Comparison of ENCODE assay signal across 1 cellular context in genomic region chr17:65171753-65172152, GRCh38.
TF ChIP-seq lines count a peak whose summit lies in the region.

No MANE protein-coding gene starts in this region.

TF ChIP-seq in K562, 482 proteins besides CTCF, POLR2A, EP300 and RAD21 (continued from another document):
- TF ChIP-seq ZNF592 (IDR thresholded peaks at IDR 0.05) (0 out of 2 replicates have a peak, but pooled peaks have one; percentile 50), CBFA2T2 (conservative IDR thresholded peaks at IDR 0.05) (peak; percentile 24; the same call in 1 of the 2 replicates), ZNF316 (IDR thresholded peaks at IDR 0.05) (peak; percentile 18; the same call in 1 of the 2 replicates), NCOR1 (IDR thresholded peaks at IDR 0.05) (peak; percentile 32; the same call in 1 of the 2 replicates), CBFA2T3 (IDR thresholded peaks at IDR 0.05) (peak; percentile 61), KDM1A (IDR thresholded peaks at IDR 0.05) (peak in 1 of 2 experiments; percentile 11; a peak in 1 of 4 replicates), MYBL2 (IDR thresholded peaks at IDR 0.05; ENCODE audit: low read depth) (no peak), MYBL2 (CRISPR knock-in tag; IDR thresholded peaks at IDR 0.05; ENCODE audit: borderline replicate concordance) (no peak), REST (CRISPR knock-in tag; IDR thresholded peaks at IDR 0.05; ENCODE audit: low read depth) (no peak)
TF ChIP-seq in K562: peak in this region for 9.
